ENCODE assay signal across 1 cellular context in genomic region chr5:36908544-36909260, GRCh38.
TF ChIP-seq lines count a peak whose summit lies in the region.

No MANE protein-coding gene starts in this region.

TF ChIP-seq in WTC11, 78 proteins besides CTCF, POLR2A, EP300 and RAD21 (continued from another document):
- no peak for TF ChIP-seq PREB (CRISPR knock-in tag; IDR thresholded peaks at IDR 0.05; ENCODE audit: borderline replicate concordance)
- no peak for TF ChIP-seq NR3C1 (CRISPR knock-in tag; conservative IDR thresholded peaks at IDR 0.05; ENCODE audit: low read depth)
- no peak for TF ChIP-seq ZBTB43 (CRISPR knock-in tag; IDR thresholded peaks at IDR 0.05)
- TF ChIP-seq TP53 (CRISPR knock-in tag; IDR thresholded peaks at IDR 0.05): no peak
- no peak for TF ChIP-seq STAT6 (CRISPR knock-in tag; conservative IDR thresholded peaks at IDR 0.05; ENCODE audit: low read depth)
- TF ChIP-seq PRRX2 (CRISPR knock-in tag; IDR thresholded peaks at IDR 0.05): no peak
